9 cellular contexts compared by ENCODE assay signal in the genomic region with DNA sequence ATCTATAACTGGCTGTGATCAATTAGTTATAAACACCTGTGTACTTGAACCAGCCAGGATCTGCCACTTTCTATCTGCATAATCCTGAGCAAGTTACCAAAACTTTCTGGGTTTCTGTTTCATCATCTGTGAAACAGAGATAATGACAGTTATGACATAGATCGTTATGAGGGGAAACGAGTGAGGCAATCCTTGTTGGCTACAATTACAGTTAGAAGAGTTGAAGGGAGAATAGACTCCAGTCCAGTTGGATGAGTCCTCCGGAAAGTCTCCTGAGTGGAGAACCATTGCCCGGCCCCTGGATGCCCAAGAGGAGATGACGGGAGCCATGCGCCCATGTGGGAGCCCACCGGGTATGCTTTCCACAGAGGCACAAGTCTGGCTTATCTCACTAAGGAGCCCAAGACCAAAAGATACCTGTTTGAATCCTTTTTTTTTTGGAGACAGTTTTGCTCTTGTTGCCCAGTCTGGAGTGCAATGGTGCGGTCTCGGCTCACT. TPM values are rescaled to one million over a fixed set of nuclear protein-coding genes. Genes with fewer than 3 reads are reported as not detected.
DNase-seq lines count a peak whose midpoint lies in the region; ATAC-seq, FAIRE-seq and TF ChIP-seq lines count a peak whose summit lies in the region.
"Had no signal": no experiment of that assay in that cellular context is flagged by ENCODE, and none has a peak within 500 bp of the region (broad histone marks: within the 10 kb centered on the region; RNA-seq: fewer than 3 reads in every experiment).

No MANE protein-coding gene starts in this region.

- H3K4me2 ChIP-seq in PC-3 (ENCODE audit: low read length): peak overlapping the region; percentile 84
- H3K4me2 ChIP-seq in keratinocyte (ENCODE audit: control insufficient read depth, extremely low read depth, insufficient read depth, low read depth, low read length): peak overlapping the region; percentile 1

- no peaks in the 10 kb centered on the region for H3K9me2 ChIP-seq in PC-3 (replicated peaks; ENCODE audit: low read length)

- H3K79me2 ChIP-seq in PC-3 (ENCODE audit: low read length) (no peaks in the 10 kb centered on the region), keratinocyte (ENCODE audit: control insufficient read depth, insufficient read depth, low read length) (no peaks in the 10 kb centered on the region)

- H3F3A ChIP-seq in PC-3 (ENCODE audit: low read length, unreplicated experiment): peaks cover 19% of the 10 kb centered on the region

- no peaks in the 10 kb centered on the region for H3K27me3 ChIP-seq in PC-3 (ENCODE audit: low read length)
- no peaks in the 10 kb centered on the region for H3K27me3 ChIP-seq in keratinocyte (ENCODE audit: control insufficient read depth, extremely low read depth, insufficient read depth, low read length)
- H3K27me3 ChIP-seq: Peyer's patch had no signal

- no TSS peak for BruUV-seq in PC-3 (replicated peaks; lab: Mats Ljungman, UMichigan)

- H3K9me1 ChIP-seq in keratinocyte (ENCODE audit: control insufficient read depth, extremely low read depth, insufficient read depth, low read length): no peaks in the 10 kb centered on the region

- H3K36me3 ChIP-seq in PC-3 (ENCODE audit: low read depth, low read length) (no peaks in the 10 kb centered on the region), keratinocyte (ENCODE audit: control insufficient read depth in 2 of 2, extremely low read depth in 1 of 2, insufficient read depth in 2 of 2, low read length in 2 of 2) (no peaks in the 10 kb centered on the region)
- H3K36me3 ChIP-seq: Peyer's patch had no signal

- H3K27ac ChIP-seq in PC-3 (ENCODE audit: low read length): peak overlapping the region; percentile 91
- H3K27ac ChIP-seq in keratinocyte (ENCODE audit: control insufficient read depth, insufficient read depth, low read length): peak overlapping the region; percentile 92
- no peak overlapping the region for H3K27ac ChIP-seq in coronary artery

- 0 out of 2 replicates have a peak overlapping the region, but pooled peaks have one; percentile 6 for H2AFZ ChIP-seq in PC-3 (ENCODE audit: low read length)
- H2AFZ ChIP-seq in keratinocyte (ENCODE audit: control insufficient read depth, low read length): no peak overlapping the region

- dilution Hi-C loops in keratinocyte (cut with MboI; ENCODE audit: extremely low pct_ligation_motif_present, low sequenced_read_pairs): no loop called here

- POLR2A ChIA-PET in PC-3 (lab: Charles Lee; ENCODE audit: unreplicated experiment): no interaction called here

- peak; percentile 42 for DNase-seq in PC-3
- no peak for DNase-seq in keratinocyte (ENCODE audit: low read depth, low spot score)
- no peak for DNase-seq in Right ventricle myocardium superior
- no peak for DNase-seq in coronary artery (ENCODE audit: low spot score)
- no peak for DNase-seq in cerebellar nuclear complex (lab: John Stamatoyannopoulos, UW)
- DNase-seq in NCI-H128 (lab: John Stamatoyannopoulos, UW; ENCODE audit: unreplicated experiment): no peak
- DNase-seq: Peyer's patch had no signal

- ATAC-seq in GM18867 (IDR thresholded peaks at IDR 0.05; ENCODE audit: unreplicated experiment) (peak; percentile 89), HG02852 (IDR thresholded peaks at IDR 0.05; ENCODE audit: unreplicated experiment) (peak; percentile 81), PC-3 (no peak), Right ventricle myocardium superior (ENCODE audit: poor library complexity) (no peak)

- intact Hi-C loops in PC-3 (cut with micrococcal nuclease): no loop called here
- intact Hi-C loops in Right ventricle myocardium superior (cut with DNase I): no loop called here

- peak; percentile 23 for FAIRE-seq in keratinocyte (lab: Jason Lieb, UNC)

- H3K9me3 ChIP-seq in PC-3 (ENCODE audit: low read length) (no peaks in the 10 kb centered on the region), keratinocyte (ENCODE audit: control insufficient read depth, low read depth, low read length) (no peaks in the 10 kb centered on the region)
- H3K9me3 ChIP-seq: Peyer's patch had no signal

- TF ChIP-seq CTCF in PC-3 (conservative IDR thresholded peaks at IDR 0.05; ENCODE audit: low read depth, low read length) (no peak), keratinocyte (optimal IDR thresholded peaks at IDR 0.05 in 1 of 3, IDR thresholded peaks at IDR 0.05 in 1 of 3, conservative IDR thresholded peaks at IDR 0.05 in 1 of 3; ENCODE audit: extremely low read depth in 1 of 3, insufficient read depth in 2 of 3, low read length in 3 of 3) (no peak), coronary artery (IDR thresholded peaks at IDR 0.05) (no peak)

- H3K4me3 ChIP-seq in PC-3 (ENCODE audit: low read length) (peak overlapping the region; percentile 55; the same call in 1 of the 2 replicates), keratinocyte (ENCODE audit: control insufficient read depth in 2 of 3, extremely low read depth in 1 of 3, insufficient read depth in 2 of 3, low read depth in 1 of 3, low read length in 3 of 3) (no peak overlapping the region), coronary artery (no peak overlapping the region)
- H3K4me3 ChIP-seq: Peyer's patch had no signal

- H3K9ac ChIP-seq in PC-3 (ENCODE audit: low read length) (peak overlapping the region; percentile 66), keratinocyte (ENCODE audit: control insufficient read depth, extremely low read depth, insufficient read depth, low read length) (no peak overlapping the region)

- H4K20me1 ChIP-seq in PC-3 (ENCODE audit: low read length) (no peaks in the 10 kb centered on the region), keratinocyte (ENCODE audit: control insufficient read depth, extremely low read depth, insufficient read depth, low read length) (no peaks in the 10 kb centered on the region)

- CTCF ChIA-PET in PC-3 (lab: Charles Lee): interaction anchor here (0.6 to 1.0 kb wide), 4 partner anchors 13 to 335 kb away, joined by 4 to 16 read pairs (median 7); a partner anchor contains a TSS

- H3K4me1 ChIP-seq in PC-3 (ENCODE audit: insufficient read depth, low read length) (peaks cover 60% of the 10 kb centered on the region), keratinocyte (ENCODE audit: control insufficient read depth, extremely low read depth, insufficient read depth, low read length) (peaks cover 56% of the 10 kb centered on the region)

RNA-seq across cellular contexts. Expression of a gene that starts 4.5 kb away (rescaled TPM):
- total RNA-seq in PC-3 (2014; rRNA removed) (not detected in 2 replicates), Right ventricle myocardium superior (0.08 TPM)
- polyA plus RNA-seq in keratinocyte: 0.03 to 0.05 TPM (median 0.03 TPM) in 3 replicates
- not detected for polyA plus RNA-seq in keratinocyte (2011; ENCODE audit: low read depth)
- 0.05 TPM in 1 of 2 replicates, not detected in the other for polyA plus RNA-seq in keratinocyte (2011; cell fraction: cytosol; rRNA removed)
- 0.03 and 0.05 TPM in 2 replicates for polyA plus RNA-seq in keratinocyte (2011; cell fraction: nucleus; rRNA removed)
- polyA plus RNA-seq in keratinocyte (2012; ENCODE audit: low replicate concordance): 0.03 and 0.14 TPM in 2 replicates
- polyA minus RNA-seq in keratinocyte: not detected in 3 replicates
- polyA minus RNA-seq in keratinocyte (2011; cell fraction: cytosol; rRNA and poly(A)+ RNA removed): not detected
- not detected in 2 replicates for polyA minus RNA-seq in keratinocyte (2011; cell fraction: nucleus; rRNA and poly(A)+ RNA removed)
- total RNA-seq: Peyer's patch had no signal

RNA-seq across cellular contexts. Expression of a gene that starts 20.4 kb away (rescaled TPM):
- total RNA-seq in PC-3 (2014; rRNA removed): 10.8 and 13.1 TPM in 2 replicates
- 7.3 to 10.3 TPM (median 8.0 TPM) in 3 replicates for polyA plus RNA-seq in keratinocyte
- 1.5 TPM for polyA plus RNA-seq in keratinocyte (2011; ENCODE audit: low read depth)
- 1.9 and 3.7 TPM in 2 replicates for polyA plus RNA-seq in keratinocyte (2011; cell fraction: cytosol; rRNA removed)
- polyA plus RNA-seq in keratinocyte (2011; cell fraction: nucleus; rRNA removed): 11.8 and 15.5 TPM in 2 replicates
- 1.8 and 7.1 TPM in 2 replicates for polyA plus RNA-seq in keratinocyte (2012; ENCODE audit: low replicate concordance)
- polyA minus RNA-seq in keratinocyte: 7.9 to 33.5 TPM (median 31.6 TPM) in 3 replicates
- polyA minus RNA-seq in keratinocyte (2011; cell fraction: cytosol; rRNA and poly(A)+ RNA removed): 7.3 TPM
- 27.9 and 40.2 TPM in 2 replicates for polyA minus RNA-seq in keratinocyte (2011; cell fraction: nucleus; rRNA and poly(A)+ RNA removed)
- total RNA-seq in Right ventricle myocardium superior: 2.9 TPM

Comparison
In these comparisons a context has a peak if more than half of its experiments do, and no peak if none do; other contexts are left out.
1. ATAC-seq: peak in GM18867 (single experiment) and HG02852 (single experiment); none in PC-3 (single experiment) and Right ventricle myocardium superior (single experiment).
2. H3K27ac ChIP-seq: peak in PC-3 (single experiment) and keratinocyte (single experiment); none in coronary artery (0 of 2).